17 cellular contexts compared by ENCODE assay signal in genomic region chr6:112181130-112181529, GRCh38.
"Had no signal": no experiment of that assay in that cellular context is flagged by ENCODE, and none has a peak within 500 bp of the region (broad histone marks: within the 10 kb centered on the region; RNA-seq: fewer than 3 reads in every experiment).

No MANE protein-coding gene starts in this region.

- H3K9me3 ChIP-seq: body of pancreas, tibial nerve had no signal

- H3K27ac ChIP-seq: body of pancreas, coronary artery had no signal

- DNase-seq: activated B cell treated with CpG ODN at 0.5 μM for 24 hours; activated CD4-positive, alpha-beta T cell treated with anti-CD3 and anti-CD28 coated beads for 4 hours; activated CD8-positive, alpha-beta T cell treated with anti-CD3 and anti-CD28 coated beads for 36 hours; activated naive CD4-positive, alpha-beta T cell treated with Interleukin-2 at 50 U/mL for 16 hours; activated naive CD8-positive, alpha-beta T cell treated with anti-CD3 and anti-CD28 coated beads, Interleukin-2, amount 10 ng/mL, durations not matched to agents 7 days and 5 days; activated T-cell treated with anti-CD3 and anti-CD28 coated beads, Interleukin-2, amount 50 U/mL, for 24 hours; amygdala; body of pancreas; head of caudate nucleus; naive thymus-derived CD8-positive, alpha-beta T cell; stimulated activated CD8-positive, alpha-beta memory T cell treated with anti-CD3 and anti-CD28 coated beads, Interleukin-4, amount 100 ng/mL, for 48 hours; stimulated activated naive CD4-positive, alpha-beta T cell; substantia nigra; T-cell had no signal

- FAIRE-seq: frontal cortex had no signal

- ATAC-seq: activated CD8-positive, alpha-beta T cell treated with anti-CD3 and anti-CD28 coated beads for 36 hours; body of pancreas; naive thymus-derived CD8-positive, alpha-beta T cell; T-cell had no signal

- H3K27me3 ChIP-seq: body of pancreas, tibial nerve had no signal

- H3K4me1 ChIP-seq: body of pancreas had no signal

- H3K4me3 ChIP-seq: body of pancreas, coronary artery, tibial nerve had no signal
